ENCODE assay signal across 34 cellular contexts in genomic region chr3:102665183-102665582, GRCh38.
"Had no signal": no experiment of that assay in that cellular context is flagged by ENCODE, and none has a peak within 500 bp of the region (broad histone marks: within the 10 kb centered on the region; RNA-seq: fewer than 3 reads in every experiment).

No MANE protein-coding gene starts in this region.

- H3K36me3 ChIP-seq: adrenal gland, ascending aorta, brain microvascular endothelial cell, breast epithelium, cardiac muscle cell had no signal

- H3K9me3 ChIP-seq: adrenal gland, ascending aorta, body of pancreas, breast epithelium had no signal

- H3K27ac ChIP-seq: adrenal gland, ascending aorta, body of pancreas, brain microvascular endothelial cell, breast epithelium, cardiac muscle cell had no signal

- FAIRE-seq: astrocyte, bronchial epithelial cell had no signal

- H3K4me1 ChIP-seq: adrenal gland, ascending aorta, body of pancreas, breast epithelium had no signal

- DNase-seq: activated effector memory CD4-positive, alpha-beta T cell treated with anti-CD3 and anti-CD28 coated beads, Interleukin-2, amount 50 U/mL, for 16 hours; activated effector memory CD4-positive, alpha-beta T cell treated with Interleukin-2 at 50 U/mL for 16 hours; activated gamma-delta T cell; activated gamma-delta T cell treated with Interleukin-2 at 50 U/mL for 16 hours; activated naive CD4-positive, alpha-beta T cell; activated naive CD4-positive, alpha-beta T cell treated with anti-CD3 and anti-CD28 coated beads for 36 hours; activated naive CD4-positive, alpha-beta T cell treated with anti-CD3 and anti-CD28 coated beads, Interleukin-2, amount 10 ng/mL, durations not matched to agents 7 days and 5 days; activated naive CD4-positive, alpha-beta T cell treated with anti-CD3 and anti-CD28 coated beads, Interleukin-2, amount 50 U/mL, for 16 hours; activated naive CD4-positive, alpha-beta T cell treated with Interleukin-2 at 50 U/mL for 16 hours; activated naive CD8-positive, alpha-beta T cell treated with anti-CD3 and anti-CD28 coated beads for 36 hours; activated naive CD8-positive, alpha-beta T cell treated with anti-CD3 and anti-CD28 coated beads, Interleukin-2, amount 10 ng/mL, durations not matched to agents 7 days and 5 days; activated naive CD8-positive, alpha-beta T cell treated with anti-CD3 and anti-CD28 coated beads, Interleukin-2, amount 50 U/mL, for 24 hours; activated T-cell treated with anti-CD3 and anti-CD28 coated beads, Interleukin-2, amount 50 U/mL, for 1 hour; activated T-cell treated with anti-CD3 and anti-CD28 coated beads, Interleukin-2, amount 50 U/mL, for 24 hours; activated T-cell treated with anti-CD3 and anti-CD28 coated beads, Interleukin-2, amount 50 U/mL, for 4 hours; activated T-cell treated with anti-CD3 and anti-CD28 coated beads, Interleukin-2, amount 50 U/mL, for 48 hours; activated T-cell treated with anti-CD3 and anti-CD28 coated beads, Interleukin-2, amount 50 U/mL, for 72 hours; adrenal gland; amniotic stem cell; amygdala; anterior cingulate cortex; aorta; body of pancreas; brain microvascular endothelial cell; caudate nucleus; central memory CD4-positive, alpha-beta T cell; cerebellar nuclear complex had no signal

- H3K27me3 ChIP-seq: adrenal gland, ascending aorta, body of pancreas, brain microvascular endothelial cell, breast epithelium, cardiac muscle cell had no signal

- ATAC-seq: activated naive CD4-positive, alpha-beta T cell treated with anti-CD3 and anti-CD28 coated beads, Interleukin-2, amount 50 U/mL, for 72 hours; activated naive CD8-positive, alpha-beta T cell treated with anti-CD3 and anti-CD28 coated beads, Interleukin-2, amount 50 U/mL, for 24 hours; activated T-cell treated with anti-CD3 and anti-CD28 coated beads, Interleukin-2, amount 50 U/mL, for 4 hours; activated T-cell treated with anti-CD3 and anti-CD28 coated beads, Interleukin-2, amount 50 U/mL, for 72 hours; activated T-helper 17 cell treated with anti-CD3 and anti-CD28 coated beads, Interleukin-2, amount 50 U/mL, for 72 hours; body of pancreas had no signal

- H3K4me3 ChIP-seq: adrenal gland, ascending aorta, body of pancreas, breast epithelium, cardiac muscle cell had no signal
